In genomic region chr14:92564361-92565039, GRCh38 we compare ENCODE assay signal across 14 cellular contexts. TPM values are rescaled to one million over a fixed set of nuclear protein-coding genes. Genes with fewer than 3 reads are reported as not detected.
DNase-seq lines count a peak whose midpoint lies in the region; ATAC-seq and TF ChIP-seq lines count a peak whose summit lies in the region.
"Had no signal": no experiment of that assay in that cellular context is flagged by ENCODE, and none has a peak within 500 bp of the region (broad histone marks: within the 10 kb centered on the region; RNA-seq: fewer than 3 reads in every experiment).

No MANE protein-coding gene starts in this region.

- no peak for DNase-seq in CD8-positive, alpha-beta T cell
- peak; percentile 75 for DNase-seq in MV-4-11 (lab: John Stamatoyannopoulos, UW)
- DNase-seq in coronary artery (ENCODE audit: low spot score): no peak
- DNase-seq in pons (ENCODE audit: low spot score): peak; percentile 32
- no peak for DNase-seq in central memory CD4-positive, alpha-beta T cell
- DNase-seq in NK-92 treated with Interleukin-12 subunit alpha and Interleukin-12 subunit beta, amount 100 ng/mL, for 24 hours (lab: John Stamatoyannopoulos, UW): no peak
- DNase-seq in DMS53 (lab: John Stamatoyannopoulos, UW): no peak
- DNase-seq: activated CD4-positive, alpha-beta T cell treated with anti-CD3 and anti-CD28 coated beads, Interleukin-2, amount 50 U/mL, for 4 hours; activated naive CD4-positive, alpha-beta T cell treated with anti-CD3 and anti-CD28 coated beads for 36 hours; GF-D8; NCI-H1417; NCI-H748 treated with DMSO at 0.1 percent for 48 hours had no signal

- H3K4me3 Mint-ChIP-seq in CD8-positive, alpha-beta T cell: no peak overlapping the region
- H3K4me3 Mint-ChIP-seq: activated naive CD4-positive, alpha-beta T cell treated with anti-CD3 and anti-CD28 coated beads for 36 hours; B cell had no signal

- H3K36me3 Mint-ChIP-seq in CD8-positive, alpha-beta T cell: peaks cover 48% of the 10 kb centered on the region

- H3K36me3 ChIP-seq in CD8-positive, alpha-beta T cell (ENCODE audit: insufficient read depth, low read length): no peaks in the 10 kb centered on the region

- H3K4me3 ChIP-seq in CD8-positive, alpha-beta T cell (ENCODE audit: low read depth, low read length): no peak overlapping the region
- no peak overlapping the region for H3K4me3 ChIP-seq in coronary artery

- H3K27me3 Mint-ChIP-seq in CD8-positive, alpha-beta T cell (ENCODE audit: low read depth): no peaks in the 10 kb centered on the region
- H3K27me3 Mint-ChIP-seq: B cell had no signal

- POLR2A ChIA-PET in CD8-positive, alpha-beta T cell (lab: Charles Lee): interaction anchor here (0.7 to 1.5 kb wide), 4 partner anchors 9 to 22 kb away, joined by 3 to 5 read pairs (median 3); no protein-coding TSS in a partner anchor

- peaks cover 7% of the 10 kb centered on the region for H3K9me3 Mint-ChIP-seq in CD8-positive, alpha-beta T cell

- intact Hi-C loops in CD8-positive, alpha-beta T cell (cut with DNase I, micrococcal nuclease): loop anchor here in 1 of 2 experiments (5.0 kb wide), 1 partner anchor 32 kb away; no protein-coding TSS in a partner anchor

- H3K4me1 Mint-ChIP-seq in CD8-positive, alpha-beta T cell (ENCODE audit: low read depth): peaks cover 75% of the 10 kb centered on the region

- H3K27me3 ChIP-seq in CD8-positive, alpha-beta T cell (ENCODE audit: insufficient read depth, low read length): no peaks in the 10 kb centered on the region

- peak overlapping the region; percentile 70 for H3K27ac Mint-ChIP-seq in CD8-positive, alpha-beta T cell
- H3K27ac Mint-ChIP-seq: activated naive CD4-positive, alpha-beta T cell treated with anti-CD3 and anti-CD28 coated beads for 36 hours had no signal

- H3K9me3 ChIP-seq in CD8-positive, alpha-beta T cell (ENCODE audit: low read length): no peaks in the 10 kb centered on the region

- CTCF ChIA-PET in CD8-positive, alpha-beta T cell (lab: Charles Lee): interaction anchor here (1.0 to 1.8 kb wide), 3 partner anchors 10 to 122 kb away, joined by 3 to 5 read pairs (median 4); no protein-coding TSS in a partner anchor

- no peak overlapping the region for H3K27ac ChIP-seq in CD8-positive, alpha-beta T cell (ENCODE audit: low read depth, low read length)
- peak overlapping the region; percentile 40 to 86 for H3K27ac ChIP-seq in coronary artery

- peaks cover 39% of the 10 kb centered on the region for H3K4me1 ChIP-seq in CD8-positive, alpha-beta T cell (ENCODE audit: insufficient read depth, low read length)

- ATAC-seq in CD8-positive, alpha-beta T cell: no peak
- ATAC-seq in HG03196 (IDR thresholded peaks at IDR 0.05; ENCODE audit: unreplicated experiment): no peak

- no peak for TF ChIP-seq CTCF in CD8-positive, alpha-beta T cell (IDR thresholded peaks at IDR 0.05)
- TF ChIP-seq CTCF in coronary artery (IDR thresholded peaks at IDR 0.05): no peak

RNA-seq across cellular contexts. Expression of gene RIN3, which starts 50.9 kb away (rescaled TPM):
- total RNA-seq in CD8-positive, alpha-beta T cell: 10 to 100 TPM; 82.4 to 82.7 TPM

Comparison
In these comparisons a context has a peak if more than half of its experiments do, and no peak if none do; other contexts are left out.
1. DNase-seq: peak in MV-4-11 (single experiment) and pons (single experiment); none in CD8-positive, alpha-beta T cell (0 of 7), coronary artery (single experiment), central memory CD4-positive, alpha-beta T cell (single experiment), NK-92 treated with Interleukin-12 subunit alpha and Interleukin-12 subunit beta, amount 100 ng/mL, for 24 hours (single experiment) and DMS53 (single experiment).